ENCODE assay signal across 8 cellular contexts in genomic region chr10:8049151-8049873, GRCh38. TPM values are rescaled to one million over a fixed set of nuclear protein-coding genes. Genes with fewer than 3 reads are reported as not detected.
DNase-seq lines count a peak whose midpoint lies in the region; ATAC-seq and TF ChIP-seq lines count a peak whose summit lies in the region.

No MANE protein-coding gene starts in this region.

- H3K27ac ChIP-seq in naive thymus-derived CD4-positive, alpha-beta T cell (ENCODE audit: low read depth, low read length), result no peak overlapping the region
- no peak overlapping the region for H3K27ac ChIP-seq in Karpas-422 (ENCODE audit: low read length)

- H3K9me3 Mint-ChIP-seq in MCF 10A (ENCODE audit: unreplicated experiment), result no peaks in the 10 kb centered on the region
- peaks cover 0 to 4% (median 0%) of the 10 kb centered on the region in 11 donors for H3K9me3 Mint-ChIP-seq in naive thymus-derived CD4-positive, alpha-beta T cell

- no peak for ATAC-seq in naive thymus-derived CD4-positive, alpha-beta T cell
- no peak for ATAC-seq in GM21390 (IDR thresholded peaks at IDR 0.05; ENCODE audit: unreplicated experiment)

- H2AFZ ChIP-seq in Karpas-422 (ENCODE audit: low read length), result no peak overlapping the region

- intact Hi-C loops in MCF 10A (cut with micrococcal nuclease), result no loop called here
- intact Hi-C loops in naive thymus-derived CD4-positive, alpha-beta T cell (cut with micrococcal nuclease), result loop anchor here in 1 of 2 donors (5.0 to 10.0 kb wide), 2 partner anchors 175 to 1253 kb away; no protein-coding TSS in a partner anchor

- H3K9ac ChIP-seq in Karpas-422 (ENCODE audit: low read length), result no peak overlapping the region

- H3K36me3 ChIP-seq in BE2C (0 out of 2 replicates have a peak, but pooled peaks cover 3% of the 10 kb centered on the region), Karpas-422 (ENCODE audit: insufficient read depth, low read length) (no peaks in the 10 kb centered on the region)
- no peaks in the 10 kb centered on the region for H3K36me3 ChIP-seq in naive thymus-derived CD4-positive, alpha-beta T cell (ENCODE audit: control insufficient read depth in 2 of 3, insufficient read depth in 3 of 3, low read length in 3 of 3)

- no peaks in the 10 kb centered on the region for H3K9me2 ChIP-seq in Karpas-422 (replicated peaks; ENCODE audit: insufficient read depth, low read length)

- H3K79me2 ChIP-seq in Karpas-422 (ENCODE audit: low read length), result no peaks in the 10 kb centered on the region

- H3K4me1 Mint-ChIP-seq in MCF 10A (ENCODE audit: insufficient read depth, unreplicated experiment), result peaks cover 5% of the 10 kb centered on the region
- H3K4me1 Mint-ChIP-seq in naive thymus-derived CD4-positive, alpha-beta T cell, result peaks cover 37 to 68% (median 62%) of the 10 kb centered on the region in 7 donors

- CTCF ChIA-PET in MCF 10A (lab: Yijun Ruan, JAX), result interaction anchor here (0.7 kb wide), 1 partner anchor 451 kb away, joined by 3 read pairs; no protein-coding TSS in a partner anchor
- CTCF ChIA-PET in naive thymus-derived CD4-positive, alpha-beta T cell (lab: Charles Lee), result interaction anchor here (0.6 kb wide), 1 partner anchor 426 kb away, joined by 4 read pairs; no protein-coding TSS in a partner anchor

- H3K27me3 ChIP-seq in BE2C (no peaks in the 10 kb centered on the region), Karpas-422 (ENCODE audit: low read length) (no peaks in the 10 kb centered on the region)
- H3K27me3 ChIP-seq in naive thymus-derived CD4-positive, alpha-beta T cell (ENCODE audit: control insufficient read depth in 2 of 2, insufficient read depth in 2 of 2, low read length in 2 of 2), result peaks cover 44 to 76% of the 10 kb centered on the region in 2 donors

- peaks cover 11% of the 10 kb centered on the region for H3K27me3 Mint-ChIP-seq in MCF 10A (ENCODE audit: insufficient read depth, unreplicated experiment)
- H3K27me3 Mint-ChIP-seq in naive thymus-derived CD4-positive, alpha-beta T cell, result peaks cover 62 to 74% (median 64%) of the 10 kb centered on the region in 5 donors

- peak overlapping the region; percentile 67 for H3K4me3 Mint-ChIP-seq in MCF 10A (ENCODE audit: unreplicated experiment)
- peak overlapping the region in 9 of 10 donors; percentile 39 to 97 (median 57) for H3K4me3 Mint-ChIP-seq in naive thymus-derived CD4-positive, alpha-beta T cell

- H3K27ac Mint-ChIP-seq in MCF 10A (ENCODE audit: low read depth, unreplicated experiment), result no peak overlapping the region
- H3K27ac Mint-ChIP-seq in naive thymus-derived CD4-positive, alpha-beta T cell, result no peak overlapping the region

- no peaks in the 10 kb centered on the region for H3K36me3 Mint-ChIP-seq in MCF 10A (ENCODE audit: insufficient read depth, unreplicated experiment)
- peaks cover 0 to 3% (median 0%) of the 10 kb centered on the region in 5 donors for H3K36me3 Mint-ChIP-seq in naive thymus-derived CD4-positive, alpha-beta T cell

- H3K4me3 ChIP-seq in BE2C (ENCODE audit: low read depth, low read length), result peak overlapping the region; percentile 93
- peak overlapping the region; percentile 38 for H3K4me3 ChIP-seq in naive thymus-derived CD4-positive, alpha-beta T cell (ENCODE audit: low read length)
- H3K4me3 ChIP-seq in Karpas-422 (ENCODE audit: low read length), result no peak overlapping the region

- DNase-seq in BE2C (peak; percentile 59), HT-29 (ENCODE audit: low spot score) (peak; percentile 29), MCF 10A (ENCODE audit: unreplicated experiment) (no peak), kidney tubule cell (ENCODE audit: low spot score) (no peak), Karpas-422 (no peak), NCI-H2196 (lab: John Stamatoyannopoulos, UW; ENCODE audit: unreplicated experiment) (no peak)
- DNase-seq in naive thymus-derived CD4-positive, alpha-beta T cell, result peak in 6 of 9 donors; percentile 11 to 58 (median 30)

- TF ChIP-seq CTCF in BE2C (IDR thresholded peaks at IDR 0.05; ENCODE audit: low read depth, low read length) (no peak), MCF 10A (IDR thresholded peaks at IDR 0.05; ENCODE audit: unreplicated experiment) (no peak)

- POLR2A ChIA-PET in MCF 10A (lab: Yijun Ruan, JAX), result interaction anchor here (0.6 kb wide), 1 partner anchor 470 kb away, joined by 4 read pairs; no protein-coding TSS in a partner anchor
- POLR2A ChIA-PET in naive thymus-derived CD4-positive, alpha-beta T cell (lab: Charles Lee), result interaction anchor here (2.7 kb wide), 1 partner anchor 11 kb away, joined by 11 read pairs; no protein-coding TSS in a partner anchor

- no peaks in the 10 kb centered on the region for H4K20me1 ChIP-seq in Karpas-422 (ENCODE audit: insufficient read depth, low read depth, low read length)

- BruUV-seq in MCF 10A (replicated peaks; lab: Mats Ljungman, UMichigan), result no TSS peak

- no peaks in the 10 kb centered on the region for H3K9me3 ChIP-seq in BE2C
- no peaks in the 10 kb centered on the region for H3K9me3 ChIP-seq in naive thymus-derived CD4-positive, alpha-beta T cell (ENCODE audit: control insufficient read depth in 2 of 3, low read length in 3 of 3)
- no peaks in the 10 kb centered on the region; the same call in 1 of the 2 replicates for H3K9me3 ChIP-seq in Karpas-422 (ENCODE audit: low read length)

- H3K4me2 ChIP-seq in Karpas-422 (ENCODE audit: low read depth, low read length, poor library complexity, severe bottlenecking), result no peak overlapping the region

- H3K4me1 ChIP-seq in BE2C (0 out of 2 replicates have a peak, but pooled peaks cover 4% of the 10 kb centered on the region), Karpas-422 (ENCODE audit: low read length) (no peaks in the 10 kb centered on the region)
- H3K4me1 ChIP-seq in naive thymus-derived CD4-positive, alpha-beta T cell (ENCODE audit: control insufficient read depth in 2 of 2, insufficient read depth in 2 of 2, low read length in 2 of 2), result peaks cover 57 to 71% of the 10 kb centered on the region in 2 donors

RNA-seq across cellular contexts. Expression of gene GATA3, which starts 5.2 kb away (rescaled TPM):
- 223 TPM for polyA plus RNA-seq in BE2C (2012; ENCODE audit: insufficient read depth, insufficient read length, low read depth)
- total RNA-seq in HT-29 (2014; rRNA removed; shearing (Covaris generic)), result 0.86 and 1.4 TPM in 2 replicates
- 13.1 and 14.6 TPM in 2 replicates for total RNA-seq in MCF 10A (2022)
- 10 to 100 TPM; 31.2 to 60.1 (median 38.6) TPM for total RNA-seq in naive thymus-derived CD4-positive, alpha-beta T cell
- polyA plus RNA-seq in naive thymus-derived CD4-positive, alpha-beta T cell, result 10 to 100 TPM; 24.0 to 30.9 TPM
- not detected in 2 replicates for total RNA-seq in Karpas-422 (2014; rRNA removed; shearing (Covaris generic); ENCODE audit: low replicate concordance)

Comparison
In these comparisons a context has a peak if more than half of its experiments do, and no peak if none do; other contexts are left out.
1. DNase-seq: peak in BE2C (single experiment), HT-29 (single experiment) and naive thymus-derived CD4-positive, alpha-beta T cell (6 of 9); none in MCF 10A (single experiment), kidney tubule cell (single experiment), Karpas-422 (single experiment) and NCI-H2196 (single experiment).